In genomic region chr10:70956029-70956759, GRCh38 we compare ENCODE assay signal across 1 cellular context.
TF ChIP-seq lines count a peak whose summit lies in the region.

No MANE protein-coding gene starts in this region.

TF ChIP-seq in GM12878, 131 proteins besides CTCF, POLR2A, EP300 and RAD21 (continued from another document):
- peak; percentile 39; the same call in 1 of the 2 replicates for TF ChIP-seq SPI1 (IDR thresholded peaks at IDR 0.05; ENCODE audit: borderline replicate concordance, insufficient read depth, low read depth, low read length)
TF ChIP-seq in GM12878: peak in this region for 1.
